In the genomic region with DNA sequence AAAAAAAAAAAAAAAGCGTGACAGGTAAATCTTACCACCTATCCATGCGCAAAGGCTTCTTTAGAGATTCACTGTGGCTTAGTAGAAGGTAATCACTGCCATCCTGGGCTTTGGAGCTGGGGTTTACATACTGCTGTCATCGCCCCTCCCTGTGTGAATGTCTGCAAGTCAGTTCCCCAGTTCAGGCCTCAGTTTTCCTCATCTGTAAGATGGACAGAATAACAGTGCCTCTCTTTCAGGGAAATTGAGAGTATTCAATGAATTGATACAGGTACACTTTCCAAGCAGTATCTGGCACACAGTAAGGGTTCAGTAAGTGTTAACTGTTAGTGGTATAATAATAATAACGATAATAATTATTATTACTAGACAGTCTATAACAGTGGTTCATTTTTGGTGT, we compare ENCODE assay signal across 2 cellular contexts.
TF ChIP-seq lines count a peak whose summit lies in the region.

No MANE protein-coding gene starts in this region.

TF ChIP-seq in HCT116, 20 proteins besides CTCF, POLR2A, EP300 and RAD21:
- TF ChIP-seq EZH2 (IDR thresholded peaks at IDR 0.05), result no peak
- TF ChIP-seq FOSL1 (IDR thresholded peaks at IDR 0.05; ENCODE audit: low read depth), result no peak
- no peak for TF ChIP-seq ZNF274 (IDR thresholded peaks at IDR 0.05; ENCODE audit: low read depth, low read length)
- no peak for TF ChIP-seq CBX3 (IDR thresholded peaks at IDR 0.05; ENCODE audit: low read depth)
- TF ChIP-seq SP1 (IDR thresholded peaks at IDR 0.05; ENCODE audit: low read depth), result no peak
- no peak for TF ChIP-seq ZBTB33 (IDR thresholded peaks at IDR 0.05; ENCODE audit: extremely low read depth, insufficient replicate concordance, low read length)
- TF ChIP-seq CEBPB (IDR thresholded peaks at IDR 0.05; ENCODE audit: low read depth), result no peak
TF ChIP-seq in HCT116: peak in this region for 0.

TF ChIP-seq in K562, 482 proteins besides CTCF, POLR2A, EP300 and RAD21:
- TF ChIP-seq CHD4 (IDR thresholded peaks at IDR 0.05; ENCODE audit: insufficient read depth, insufficient replicate concordance, low read depth, low read length, poor library complexity, severe bottlenecking) (peak; percentile 77), HDAC2 (IDR thresholded peaks at IDR 0.05) (peak; percentile 82; the same call in 1 of the 2 replicates), KDM1A (IDR thresholded peaks at IDR 0.05) (peak; percentile 71 to 90), TARDBP (IDR thresholded peaks at IDR 0.05) (no peak), IFI16 (CRISPR knock-in tag; IDR thresholded peaks at IDR 0.05) (no peak), RBM25 (IDR thresholded peaks at IDR 0.05; ENCODE audit: low read depth, low read length, severe bottlenecking) (peak; percentile 97), RCOR1 (IDR thresholded peaks at IDR 0.05; ENCODE audit: borderline replicate concordance in 1 of 2, low read depth in 2 of 2, low read length in 2 of 2) (0 out of 4 replicates have a peak, but pooled peaks of 1 of the 2 experiments have one; percentile 40), ETS2 (tag; IDR thresholded peaks at IDR 0.05; ENCODE audit: borderline replicate concordance, poor library complexity, severe bottlenecking) (no peak), SPI1 (IDR thresholded peaks at IDR 0.05; ENCODE audit: borderline replicate concordance, low read depth, low read length) (no peak), BCOR (IDR thresholded peaks at IDR 0.05) (peak; percentile 98), PML (IDR thresholded peaks at IDR 0.05; ENCODE audit: low read length) (no peak), ADNP (tag; IDR thresholded peaks at IDR 0.05) (peak; percentile 89), WHSC1 (IDR thresholded peaks at IDR 0.05; ENCODE audit: low read length) (no peak), ZFX (CRISPR knock-in tag; IDR thresholded peaks at IDR 0.05) (no peak), RREB1 (CRISPR knock-in tag; IDR thresholded peaks at IDR 0.05) (no peak), SMARCA5 (IDR thresholded peaks at IDR 0.05) (peak; percentile 57; the same call in 1 of the 2 replicates)
